ENCODE assay signal across 1 cellular context in genomic region chr9:129887210-129888084, GRCh38.
TF ChIP-seq lines count a peak whose summit lies in the region.

No MANE protein-coding gene starts in this region.

TF ChIP-seq in GM23338, 12 proteins besides CTCF, POLR2A, EP300 and RAD21 (continued from another document):
- TF ChIP-seq ETS1 (IDR thresholded peaks at IDR 0.05) (no peak), NANOG (IDR thresholded peaks at IDR 0.05; ENCODE audit: borderline replicate concordance) (no peak), ZNF331 (CRISPR knock-in tag; IDR thresholded peaks at IDR 0.05; ENCODE audit: low read depth) (no peak), JUNB (IDR thresholded peaks at IDR 0.05; ENCODE audit: unreplicated experiment) (no peak)
